ENCODE assay signal across 28 cellular contexts in genomic region chr6:43896474-43896873, GRCh38.
"Had no signal": no experiment of that assay in that cellular context is flagged by ENCODE, and none has a peak within 500 bp of the region (broad histone marks: within the 10 kb centered on the region; RNA-seq: fewer than 3 reads in every experiment).

No MANE protein-coding gene starts in this region.

- H3K9me3 ChIP-seq: gastrocnemius medialis, left lung, mucosa of descending colon, prostate gland, right atrium auricular region, sigmoid colon, stomach, testis, tibial artery had no signal

- H3K27ac Mint-ChIP-seq: effector memory CD8-positive, alpha-beta T cell; mesothelial cell of epicardium; naive B cell; natural killer cell treated with Interleukin-12 subunit alpha and Interleukin-12 subunit beta and Interleukin-15 and Interleukin-18, amount 100 ng/mL, for 72 hours; stimulated activated effector memory CD8-positive, alpha-beta T cell treated with anti-CD3 and anti-CD28 coated beads, Interleukin-12 subunit alpha, Interleukin-12 subunit beta, amount 100 ng/mL, for 72 hours; type B pancreatic cell had no signal

- H3K9me3 Mint-ChIP-seq: effector memory CD8-positive, alpha-beta T cell; mesothelial cell of epicardium; natural killer cell treated with Interleukin-12 subunit alpha and Interleukin-12 subunit beta and Interleukin-15 and Interleukin-18, amount 100 ng/mL, for 72 hours; stimulated activated effector memory CD8-positive, alpha-beta T cell treated with anti-CD3 and anti-CD28 coated beads, Interleukin-12 subunit alpha, Interleukin-12 subunit beta, amount 100 ng/mL, for 72 hours; type B pancreatic cell had no signal

- H3K27ac ChIP-seq: gastrocnemius medialis, heart right ventricle, left lung, prostate gland, right atrium auricular region, sigmoid colon, stomach, testis, tibial artery had no signal

- H3K4me3 ChIP-seq: gastrocnemius medialis, heart right ventricle, left lung, mucosa of descending colon, prostate gland, right atrium auricular region, sigmoid colon, stomach, testis, tibial artery had no signal

- H3K4me1 Mint-ChIP-seq: naive B cell; stimulated activated effector memory CD8-positive, alpha-beta T cell treated with anti-CD3 and anti-CD28 coated beads, Interleukin-12 subunit alpha, Interleukin-12 subunit beta, amount 100 ng/mL, for 72 hours had no signal

- H3K4me3 Mint-ChIP-seq: effector memory CD8-positive, alpha-beta T cell; mesothelial cell of epicardium; naive B cell; natural killer cell treated with Interleukin-12 subunit alpha and Interleukin-12 subunit beta and Interleukin-15 and Interleukin-18, amount 100 ng/mL, for 72 hours; stimulated activated effector memory CD8-positive, alpha-beta T cell treated with anti-CD3 and anti-CD28 coated beads, Interleukin-12 subunit alpha, Interleukin-12 subunit beta, amount 100 ng/mL, for 72 hours; type B pancreatic cell had no signal

- FAIRE-seq: endometrium, islet of Langerhans, urothelium cell line had no signal

- H3K36me3 ChIP-seq: gastrocnemius medialis, heart right ventricle, left lung, prostate gland, right atrium auricular region, sigmoid colon, stomach, tibial artery had no signal

- DNase-seq: cortex of kidney; effector memory CD8-positive, alpha-beta T cell; foreskin fibroblast; gastrocnemius medialis; heart right ventricle; hippocampal formation; left cardiac atrium; mesenchymal stem cell; mucosa of descending colon; naive B cell; nucleus accumbens; stimulated activated CD4-positive, alpha-beta T cell treated with anti-CD3 and anti-CD28 coated beads, Interleukin-2, amount 100 ng/mL, for 24 hours; stimulated activated CD4-positive, alpha-beta T cell treated with anti-CD3 and anti-CD28 coated beads, Interleukin-4, amount 100 ng/mL, for 24 hours; stimulated activated naive CD4-positive, alpha-beta T cell treated with Interleukin-2 at 50 U/mL for 16 hours; stomach; testis; tibial artery had no signal

- H3K36me3 Mint-ChIP-seq: mesothelial cell of epicardium; naive B cell; natural killer cell treated with Interleukin-12 subunit alpha and Interleukin-12 subunit beta and Interleukin-15 and Interleukin-18, amount 100 ng/mL, for 72 hours; stimulated activated effector memory CD8-positive, alpha-beta T cell treated with anti-CD3 and anti-CD28 coated beads, Interleukin-12 subunit alpha, Interleukin-12 subunit beta, amount 100 ng/mL, for 72 hours; type B pancreatic cell had no signal

- H3K4me1 ChIP-seq: left lung, prostate gland, sigmoid colon, testis had no signal

- H3K27me3 ChIP-seq: gastrocnemius medialis, right atrium auricular region, sigmoid colon, testis had no signal

- ATAC-seq: effector memory CD8-positive, alpha-beta T cell; gastrocnemius medialis; heart right ventricle; left cardiac atrium; left lung; mucosa of descending colon; natural killer cell treated with Interleukin-12 subunit alpha and Interleukin-12 subunit beta and Interleukin-15 and Interleukin-18, amount 100 ng/mL, for 72 hours; stimulated activated effector memory CD8-positive, alpha-beta T cell treated with anti-CD3 and anti-CD28 coated beads, Interleukin-12 subunit alpha, Interleukin-12 subunit beta, amount 100 ng/mL, for 72 hours had no signal
